In the genomic region with DNA sequence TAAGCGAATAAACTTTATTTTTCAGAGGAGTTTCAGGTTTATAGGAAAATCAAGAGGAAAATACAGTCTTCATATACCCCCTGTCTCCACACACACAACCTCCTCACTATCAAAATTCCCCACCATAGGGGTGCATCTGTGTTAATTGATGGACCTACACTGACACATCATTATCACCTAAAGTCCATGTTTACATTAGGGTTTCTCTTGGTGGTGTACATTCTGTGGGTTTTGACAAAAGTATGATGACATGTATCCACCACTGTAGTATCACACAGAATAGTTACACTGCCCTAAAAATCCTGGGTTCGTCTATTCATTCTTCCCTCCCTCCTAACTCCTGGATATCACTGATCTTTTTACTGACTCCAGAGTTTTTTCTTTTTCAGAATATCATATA, we compare ENCODE assay signal across 7 cellular contexts.
"Had no signal": no experiment of that assay in that cellular context is flagged by ENCODE, and none has a peak within 500 bp of the region (broad histone marks: within the 10 kb centered on the region; RNA-seq: fewer than 3 reads in every experiment).

No MANE protein-coding gene starts in this region.

- ATAC-seq: HepG2 had no signal

- H3K27ac ChIP-seq: HL-60, KMS-11 had no signal

- H3K9ac ChIP-seq: KMS-11 had no signal

- H3K4me2 ChIP-seq: KMS-11 had no signal

- DNase-seq: IMR-90, KBM-7, KG1 had no signal

- FAIRE-seq: HepG2, HTR-8/SVneo had no signal
